Comparison of ENCODE assay signal across 28 cellular contexts in the genomic region with DNA sequence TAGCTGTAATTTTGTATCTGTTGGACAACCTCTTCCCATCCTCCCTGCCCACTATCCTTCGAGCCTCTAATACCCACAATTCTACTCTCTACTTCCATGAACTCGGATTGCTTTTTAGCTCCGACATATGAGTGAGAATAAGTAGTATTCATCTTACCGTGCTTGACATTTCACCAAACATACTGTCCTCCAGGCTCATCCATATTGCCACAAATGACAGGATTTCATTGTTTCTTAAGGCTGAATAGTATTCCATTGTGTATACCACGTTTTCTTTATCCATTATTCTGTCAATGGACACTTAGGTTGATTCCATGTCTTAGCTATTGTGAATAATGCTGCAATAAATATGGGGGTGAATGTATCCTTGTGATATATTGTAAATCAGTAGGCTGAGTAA. TPM values are rescaled to one million over a fixed set of nuclear protein-coding genes. Genes with fewer than 3 reads are reported as not detected.
"Had no signal": no experiment of that assay in that cellular context is flagged by ENCODE, and none has a peak within 500 bp of the region (broad histone marks: within the 10 kb centered on the region; RNA-seq: fewer than 3 reads in every experiment).

No MANE protein-coding gene starts in this region.

- ATAC-seq: stimulated activated effector memory CD8-positive, alpha-beta T cell treated with anti-CD3 and anti-CD28 coated beads, Interleukin-12 subunit alpha, Interleukin-12 subunit beta, amount 100 ng/mL, for 72 hours; stimulated activated memory B cell treated with anti-CD40 and anti-IgM and Interleukin-4, amounts not matched to agents 10 μg/mL and 1 μg/mL and 100 μg/mL, for 72 hours; stimulated activated naive B cell treated with anti-CD40 and anti-IgM and Interleukin-4, amounts not matched to agents 10 μg/mL and 1 μg/mL and 100 μg/mL, for 72 hours; stimulated activated naive CD8-positive, alpha-beta T cell treated with anti-CD3 and anti-CD28 coated beads, Interleukin-15, amount 100 ng/mL, for 72 hours; stimulated activated naive CD8-positive, alpha-beta T cell treated with anti-CD3 and anti-CD28 coated beads, Interleukin-15, Interleukin-2, amounts not matched to agents 100 U/mL and 50 U/mL, for 24 hours; upper lobe of right lung had no signal

- H3K36me3 ChIP-seq: stomach, suprapubic skin, thoracic aorta, thyroid gland, tibial artery, tibial nerve, transverse colon, upper lobe of left lung, upper lobe of right lung, uterus, vagina had no signal

- H3K4me3 ChIP-seq: stomach, suprapubic skin, testis, thoracic aorta, thyroid gland, tibial artery, tibial nerve, transverse colon, upper lobe of left lung, upper lobe of right lung, uterus, vagina had no signal

- H3K9me3 ChIP-seq: suprapubic skin, testis, thoracic aorta, thyroid gland, tibial artery, transverse colon, upper lobe of left lung, upper lobe of right lung, uterus, vagina had no signal

- H3K27me3 ChIP-seq: stomach, suprapubic skin, testis, thyroid gland, tibial artery, tibial nerve, transverse colon, upper lobe of left lung, upper lobe of right lung, uterus, vagina had no signal

- FAIRE-seq: urothelium cell line had no signal

- DNase-seq: stimulated activated CD4-positive, alpha-beta T cell treated with anti-CD3 and anti-CD28 coated beads, Interleukin-2, amount 100 ng/mL, for 48 hours; stimulated activated CD4-positive, alpha-beta T cell treated with anti-CD3 and anti-CD28 coated beads, Interleukin-4, amount 100 ng/mL, for 1 hour; stimulated activated CD4-positive, alpha-beta T cell treated with anti-CD3 and anti-CD28 coated beads, Interleukin-4, amount 100 ng/mL, for 24 hours; stimulated activated CD4-positive, alpha-beta T cell treated with anti-CD3 and anti-CD28 coated beads, Interleukin-4, amount 100 ng/mL, for 4 hours; stimulated activated CD8-positive, alpha-beta memory T cell treated with anti-CD3 and anti-CD28 coated beads, Interleukin-4, amount 100 ng/mL, for 48 hours; stimulated activated naive B cell treated with anti-CD40 and anti-IgM and Interleukin-4, amounts not matched to agents 10 μg/mL and 1 μg/mL and 100 μg/mL, for 72 hours; stimulated activated naive CD4-positive, alpha-beta T cell; stimulated activated naive CD4-positive, alpha-beta T cell treated with Interleukin-2 at 50 U/mL for 16 hours; stimulated activated naive CD8-positive, alpha-beta T cell treated with anti-CD3 and anti-CD28 coated beads, Interleukin-15, amount 100 ng/mL, for 72 hours; stimulated activated naive CD8-positive, alpha-beta T cell treated with anti-CD3 and anti-CD28 coated beads, Interleukin-15, Interleukin-2, amounts not matched to agents 100 U/mL and 50 U/mL, for 24 hours; stomach; substantia nigra; testis; thyroid gland; tibial artery; transverse colon; trophoblast cell; upper lobe of left lung; upper lobe of right lung; uterus had no signal

- H3K27ac ChIP-seq: stomach, suprapubic skin, testis, thoracic aorta, thyroid gland, tibial artery, tibial nerve, transverse colon, upper lobe of left lung, upper lobe of right lung, uterus, vagina had no signal

RNA-seq across cellular contexts. Expression of gene TTC29, which starts 26.4 kb away (rescaled TPM):
- polyA plus RNA-seq: stomach, urinary bladder had no signal
